ENCODE assay signal across 22 cellular contexts in the genomic region with DNA sequence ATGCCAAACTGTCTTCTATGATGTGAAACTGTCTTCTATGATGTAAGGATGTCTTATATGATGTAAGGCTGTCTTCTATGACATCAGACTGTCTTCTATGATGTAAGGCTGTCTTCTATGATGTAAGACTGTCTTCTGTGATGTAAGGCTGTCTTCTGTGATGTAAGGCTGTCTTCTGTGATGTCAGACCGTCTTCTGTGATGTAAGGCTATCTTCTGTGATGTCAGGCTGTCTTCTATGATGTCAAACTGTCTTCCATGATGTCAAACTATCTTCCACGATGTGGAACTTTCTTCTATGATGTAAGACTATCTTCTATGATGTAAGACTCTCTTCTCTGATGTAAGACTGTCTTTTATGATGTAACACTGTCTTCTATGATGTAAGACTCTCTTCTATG. TPM values are rescaled to one million over a fixed set of nuclear protein-coding genes. Genes with fewer than 3 reads are reported as not detected.
DNase-seq lines count a peak whose midpoint lies in the region; ATAC-seq, FAIRE-seq and TF ChIP-seq lines count a peak whose summit lies in the region.
"Had no signal": no experiment of that assay in that cellular context is flagged by ENCODE, and none has a peak within 500 bp of the region (broad histone marks: within the 10 kb centered on the region; RNA-seq: fewer than 3 reads in every experiment).

No MANE protein-coding gene starts in this region.

- peaks cover 83% of the 10 kb centered on the region for H3K4me1 Mint-ChIP-seq in HFFc6 (ENCODE audit: low read depth)

- peak; percentile 60 for FAIRE-seq in GM12891 (lab: Jason Lieb, UNC)
- FAIRE-seq: G401.6 had no signal

- H3K4me3 Mint-ChIP-seq in HFFc6: no peak overlapping the region
- H3K4me3 Mint-ChIP-seq: CD4-positive, alpha-beta T cell; H9 had no signal

- H3K9me3 Mint-ChIP-seq in HFFc6: no peaks in the 10 kb centered on the region
- H3K9me3 Mint-ChIP-seq: CD4-positive, alpha-beta T cell; H9 had no signal

- TF ChIP-seq POLR2A in GM12891 (IDR thresholded peaks at IDR 0.05; ENCODE audit: low read depth, low read length): no peak
- no peak for TF ChIP-seq POLR2A in GM18505 (IDR thresholded peaks at IDR 0.05; ENCODE audit: borderline replicate concordance, extremely low read depth, insufficient read depth, insufficient read length)

- no peak for ATAC-seq in GM18505 (IDR thresholded peaks at IDR 0.05; ENCODE audit: unreplicated experiment)
- ATAC-seq: Right ventricle myocardium inferior had no signal

- 0 out of 2 replicates have a peak overlapping the region, but pooled peaks have one; percentile 27 for H3K27ac Mint-ChIP-seq in HFFc6
- H3K27ac Mint-ChIP-seq: CD4-positive, alpha-beta T cell; H9 had no signal

- peaks cover 57% of the 10 kb centered on the region for H3K36me3 Mint-ChIP-seq in HFFc6 (ENCODE audit: low read depth)

- no peaks in the 10 kb centered on the region; the same call in 1 of the 2 replicates for H3K27me3 Mint-ChIP-seq in HFFc6 (ENCODE audit: insufficient read depth)

- H3K4me3 ChIP-seq in fibroblast of mammary gland (ENCODE audit: control insufficient read depth, low read depth, low read length) (no peak overlapping the region), coronary artery (no peak overlapping the region)
- H3K4me3 ChIP-seq: BLaER1, Peyer's patch, SJSA1 had no signal

- no peak for DNase-seq in GM12891 (ENCODE audit: insufficient read length, low spot score)
- no peak for DNase-seq in HFFc6
- peak; percentile 20 for DNase-seq in RPMI7951 (ENCODE audit: low read depth)
- peak; percentile 33 for DNase-seq in fibroblast of mammary gland (ENCODE audit: low read depth)
- no peak for DNase-seq in SW 1271 (lab: John Stamatoyannopoulos, UW)
- no peak for DNase-seq in coronary artery (ENCODE audit: low spot score)
- DNase-seq: CD4-positive, alpha-beta T cell; COR-L47; DMS153; H9; KG1; NCI-H1105 treated with DMSO at 0.1 percent for 48 hours; NCI-H2081; NCI-H2171; NCI-H524 treated with DMSO at 0.1 percent for 48 hours; NCI-H82 had no signal

- no peak overlapping the region for H3K27ac ChIP-seq in coronary artery
- H3K27ac ChIP-seq: BLaER1, Peyer's patch, SJSA1 had no signal

- no peak for TF ChIP-seq CTCF in HFFc6 (IDR thresholded peaks at IDR 0.05)
- no peak for TF ChIP-seq CTCF in fibroblast of mammary gland (conservative IDR thresholded peaks at IDR 0.05; ENCODE audit: control insufficient read depth, insufficient read depth, low read depth, low read length)
- no peak for TF ChIP-seq CTCF in coronary artery (IDR thresholded peaks at IDR 0.05)

TF ChIP-seq in GM12891, 5 proteins besides CTCF, POLR2A, EP300 and RAD21:
- TF ChIP-seq POLR2AphosphoS5 (IDR thresholded peaks at IDR 0.05; ENCODE audit: low read depth, low read length): no peak
- TF ChIP-seq TAF1 (IDR thresholded peaks at IDR 0.05; ENCODE audit: low read depth, low read length): no peak
- no peak for TF ChIP-seq SPI1 (IDR thresholded peaks at IDR 0.05; ENCODE audit: low read depth, low read length)
- TF ChIP-seq PAX5 (IDR thresholded peaks at IDR 0.05; ENCODE audit: insufficient read depth, low read length, severe bottlenecking): no peak
- TF ChIP-seq POU2F2 (IDR thresholded peaks at IDR 0.05; ENCODE audit: low read depth, low read length): no peak

RNA-seq across cellular contexts. Expression of a gene that starts 27.9 kb away (rescaled TPM):
- 49.8 TPM for polyA plus RNA-seq in GM12891 (2012; ENCODE audit: low read depth, missing spikeins)
- total RNA-seq in HFFc6 (2021; fragmentation: NEBNext Ultra II Directional; extraction: Animal tissue kit (Norgen Biotek cat#: 25700)): 100 to 1,000 TPM; 128 to 144 (median 129) TPM
- total RNA-seq in RPMI7951 (2014; rRNA removed; shearing (Covaris generic)): 42.0 and 48.4 TPM in 2 replicates

Comparison
In these comparisons a context has a peak if more than half of its experiments do, and no peak if none do; other contexts are left out.
1. DNase-seq: peak in RPMI7951 (single experiment) and fibroblast of mammary gland (single experiment); none in GM12891 (single experiment), HFFc6 (single experiment), SW 1271 (0 of 2) and coronary artery (single experiment).